Comparison of ENCODE assay signal across 33 cellular contexts in the genomic region with DNA sequence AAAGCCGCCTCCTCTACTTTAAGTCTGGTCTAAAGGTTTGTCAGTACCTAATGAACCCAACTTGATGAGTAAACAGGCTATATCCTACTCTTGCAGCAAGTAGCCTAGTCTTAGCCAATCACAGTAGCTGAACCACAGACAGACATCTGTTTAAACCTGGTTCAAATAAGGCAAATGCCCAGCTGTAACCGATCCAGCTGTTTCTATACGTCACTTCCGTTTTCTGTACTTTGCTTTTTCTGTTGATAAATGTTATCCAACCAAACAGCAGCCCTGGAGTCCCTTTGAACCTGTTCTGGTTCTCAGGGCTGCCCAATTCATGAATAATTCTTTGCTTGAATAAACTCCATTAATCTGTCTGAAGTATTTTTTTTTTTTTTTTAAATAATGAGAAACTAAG.
"Had no signal": no experiment of that assay in that cellular context is flagged by ENCODE, and none has a peak within 500 bp of the region (broad histone marks: within the 10 kb centered on the region; RNA-seq: fewer than 3 reads in every experiment).

No MANE protein-coding gene starts in this region.

- H3K9me3 Mint-ChIP-seq: activated CD4-positive, alpha-beta T cell treated with anti-CD3 and anti-CD28 coated beads, Interleukin-2, amount 10 ng/mL, durations not matched to agents 7 days and 5 days; activated naive CD4-positive, alpha-beta T cell treated with anti-CD3 and anti-CD28 coated beads, Interleukin-2, amount 50 U/mL, for 24 hours; activated T-cell treated with anti-CD3 and anti-CD28 coated beads, Interleukin-2, amount 50 U/mL, for 24 hours; activated T-helper 2 cell treated with anti-CD3 and anti-CD28 coated beads, Interferon-gamma antibody, Interleukin-2, Interleukin-4, amounts not matched to agents 10 μg/mL and 5 μg/mL and 100 μg/mL, durations not matched to agents 14 hours and 24 hours and 36 hours; central memory CD8-positive, alpha-beta T cell; T-helper 1 cell treated with Interleukin-12 subunit alpha and Interleukin-12 subunit beta and Interleukin-4 antibody, amounts not matched to agents 30 μg/mL and 1 μg/mL, for 36 hours; T-helper 2 cell treated with Interferon-gamma antibody and Interleukin-4, amounts not matched to agents 5 μg/mL and 100 μg/mL, for 36 hours had no signal

- H3K27ac Mint-ChIP-seq: activated CD4-positive, alpha-beta T cell treated with anti-CD3 and anti-CD28 coated beads for 36 hours; activated CD4-positive, alpha-beta T cell treated with anti-CD3 and anti-CD28 coated beads, Interleukin-2, amount 10 ng/mL, durations not matched to agents 7 days and 5 days; activated CD8-positive, alpha-beta T cell treated with anti-CD3 and anti-CD28 coated beads, Interleukin-2, amount 10 ng/mL, durations not matched to agents 7 days and 5 days; activated naive CD4-positive, alpha-beta T cell treated with anti-CD3 and anti-CD28 coated beads, Interleukin-2, amount 50 U/mL, for 24 hours; activated naive CD8-positive, alpha-beta T cell treated with anti-CD3 and anti-CD28 coated beads, Interleukin-2, amount 10 ng/mL, durations not matched to agents 7 days and 5 days; activated T-cell treated with anti-CD3 and anti-CD28 coated beads, Interleukin-2, amount 50 U/mL, for 24 hours; activated T-helper 2 cell treated with anti-CD3 and anti-CD28 coated beads, Interferon-gamma antibody, Interleukin-2, Interleukin-4, amounts not matched to agents 10 μg/mL and 5 μg/mL and 100 μg/mL, durations not matched to agents 14 hours and 24 hours and 36 hours; T-helper 1 cell treated with Interleukin-12 subunit alpha and Interleukin-12 subunit beta and Interleukin-4 antibody, amounts not matched to agents 30 μg/mL and 1 μg/mL, for 36 hours; T-helper 2 cell treated with Interferon-gamma antibody and Interleukin-4, amounts not matched to agents 5 μg/mL and 100 μg/mL, for 36 hours had no signal

- H3K4me2 ChIP-seq: SK-N-SH had no signal

- H3K9ac ChIP-seq: SK-N-SH had no signal

- H3K4me3 ChIP-seq: ascending aorta, cardiac muscle cell, MG63, Peyer's patch, SJSA1 had no signal

- H3K4me3 Mint-ChIP-seq: activated CD4-positive, alpha-beta T cell treated with anti-CD3 and anti-CD28 coated beads for 36 hours; activated CD4-positive, alpha-beta T cell treated with anti-CD3 and anti-CD28 coated beads, Interleukin-2, amount 10 ng/mL, durations not matched to agents 7 days and 5 days; activated CD8-positive, alpha-beta T cell treated with anti-CD3 and anti-CD28 coated beads, Interleukin-2, amount 10 ng/mL, durations not matched to agents 7 days and 5 days; activated naive CD4-positive, alpha-beta T cell treated with anti-CD3 and anti-CD28 coated beads, Interleukin-2, amount 50 U/mL, for 24 hours; activated naive CD8-positive, alpha-beta T cell treated with anti-CD3 and anti-CD28 coated beads, Interleukin-2, amount 10 ng/mL, durations not matched to agents 7 days and 5 days; activated T-cell treated with anti-CD3 and anti-CD28 coated beads, Interleukin-2, amount 50 U/mL, for 24 hours; central memory CD8-positive, alpha-beta T cell; T-helper 1 cell treated with Interleukin-12 subunit alpha and Interleukin-12 subunit beta and Interleukin-4 antibody, amounts not matched to agents 30 μg/mL and 1 μg/mL, for 36 hours; T-helper 2 cell treated with Interferon-gamma antibody and Interleukin-4, amounts not matched to agents 5 μg/mL and 100 μg/mL, for 36 hours had no signal

- H3K27me3 ChIP-seq: ascending aorta, cardiac muscle cell, MG63, Peyer's patch, SJSA1 had no signal

- DNase-seq: activated CD4-positive, alpha-beta T cell treated with anti-CD3 and anti-CD28 coated beads for 36 hours; activated CD4-positive, alpha-beta T cell treated with anti-CD3 and anti-CD28 coated beads, Interleukin-2, amount 10 ng/mL, durations not matched to agents 7 days and 5 days; activated CD4-positive, alpha-beta T cell treated with anti-CD3 and anti-CD28 coated beads, Interleukin-2, amount 50 U/mL, for 48 hours; activated CD8-positive, alpha-beta T cell treated with anti-CD3 and anti-CD28 coated beads, Interleukin-2, amount 10 ng/mL, durations not matched to agents 7 days and 5 days; activated gamma-delta T cell; activated naive CD4-positive, alpha-beta T cell treated with Interleukin-2 at 50 U/mL for 16 hours; activated naive CD8-positive, alpha-beta T cell treated with anti-CD3 and anti-CD28 coated beads, Interleukin-2, amount 10 ng/mL, durations not matched to agents 7 days and 5 days; activated T-cell treated with anti-CD3 and anti-CD28 coated beads, Interleukin-2, amount 50 U/mL, for 24 hours; amygdala; Kasumi-1; KG1; MG63; NCI-H1092; NCI-H1436 treated with DMSO at 0.1 percent for 48 hours; NCI-H1694 treated with DMSO at 0.1 percent for 48 hours; NCI-H2029 treated with DMSO at 0.1 percent for 48 hours; NCI-H2107; NCI-H2171; NCI-H510A; NCI-H526; NCI-H748 treated with DMSO at 0.1 percent for 48 hours; Peyer's patch; RPMI8226; SHP77 treated with DMSO at 0.1 percent for 48 hours; SK-N-SH had no signal

- H3K27ac ChIP-seq: ascending aorta, cardiac muscle cell, SJSA1 had no signal

- H3K36me3 Mint-ChIP-seq: activated naive CD4-positive, alpha-beta T cell treated with anti-CD3 and anti-CD28 coated beads, Interleukin-2, amount 50 U/mL, for 24 hours had no signal

- H3K4me1 ChIP-seq: SJSA1 had no signal

- H3K36me3 ChIP-seq: ascending aorta, cardiac muscle cell, MG63, Peyer's patch, SJSA1 had no signal

- H3K9me2 ChIP-seq: SK-N-SH had no signal

- H3K9me3 ChIP-seq: ascending aorta, MG63, Peyer's patch, SJSA1, SK-N-SH had no signal

- H3K27me3 Mint-ChIP-seq: activated naive CD4-positive, alpha-beta T cell treated with anti-CD3 and anti-CD28 coated beads, Interleukin-2, amount 50 U/mL, for 24 hours; activated T-cell treated with anti-CD3 and anti-CD28 coated beads, Interleukin-2, amount 50 U/mL, for 24 hours; central memory CD8-positive, alpha-beta T cell had no signal

- H3K4me1 Mint-ChIP-seq: activated naive CD4-positive, alpha-beta T cell treated with anti-CD3 and anti-CD28 coated beads, Interleukin-2, amount 50 U/mL, for 24 hours; central memory CD8-positive, alpha-beta T cell had no signal
